ENCODE assay signal across 1 cellular context in genomic region chr6:30283761-30284160, GRCh38.
TF ChIP-seq lines count a peak whose summit lies in the region.

No MANE protein-coding gene starts in this region.

TF ChIP-seq in HEK293, 187 proteins besides CTCF, POLR2A, EP300 and RAD21 (continued from another document):
- TF ChIP-seq ZBTB11 (tag by site-specific recombination; conservative IDR thresholded peaks at IDR 0.05; ENCODE audit: low read depth) = no peak
